In genomic region chr20:20052074-20052970, GRCh38 we compare ENCODE assay signal across 8 cellular contexts. TPM values are rescaled to one million over a fixed set of nuclear protein-coding genes. Genes with fewer than 3 reads are reported as not detected.
DNase-seq lines count a peak whose midpoint lies in the region; ATAC-seq, FAIRE-seq and TF ChIP-seq lines count a peak whose summit lies in the region.

A gene with protein sequence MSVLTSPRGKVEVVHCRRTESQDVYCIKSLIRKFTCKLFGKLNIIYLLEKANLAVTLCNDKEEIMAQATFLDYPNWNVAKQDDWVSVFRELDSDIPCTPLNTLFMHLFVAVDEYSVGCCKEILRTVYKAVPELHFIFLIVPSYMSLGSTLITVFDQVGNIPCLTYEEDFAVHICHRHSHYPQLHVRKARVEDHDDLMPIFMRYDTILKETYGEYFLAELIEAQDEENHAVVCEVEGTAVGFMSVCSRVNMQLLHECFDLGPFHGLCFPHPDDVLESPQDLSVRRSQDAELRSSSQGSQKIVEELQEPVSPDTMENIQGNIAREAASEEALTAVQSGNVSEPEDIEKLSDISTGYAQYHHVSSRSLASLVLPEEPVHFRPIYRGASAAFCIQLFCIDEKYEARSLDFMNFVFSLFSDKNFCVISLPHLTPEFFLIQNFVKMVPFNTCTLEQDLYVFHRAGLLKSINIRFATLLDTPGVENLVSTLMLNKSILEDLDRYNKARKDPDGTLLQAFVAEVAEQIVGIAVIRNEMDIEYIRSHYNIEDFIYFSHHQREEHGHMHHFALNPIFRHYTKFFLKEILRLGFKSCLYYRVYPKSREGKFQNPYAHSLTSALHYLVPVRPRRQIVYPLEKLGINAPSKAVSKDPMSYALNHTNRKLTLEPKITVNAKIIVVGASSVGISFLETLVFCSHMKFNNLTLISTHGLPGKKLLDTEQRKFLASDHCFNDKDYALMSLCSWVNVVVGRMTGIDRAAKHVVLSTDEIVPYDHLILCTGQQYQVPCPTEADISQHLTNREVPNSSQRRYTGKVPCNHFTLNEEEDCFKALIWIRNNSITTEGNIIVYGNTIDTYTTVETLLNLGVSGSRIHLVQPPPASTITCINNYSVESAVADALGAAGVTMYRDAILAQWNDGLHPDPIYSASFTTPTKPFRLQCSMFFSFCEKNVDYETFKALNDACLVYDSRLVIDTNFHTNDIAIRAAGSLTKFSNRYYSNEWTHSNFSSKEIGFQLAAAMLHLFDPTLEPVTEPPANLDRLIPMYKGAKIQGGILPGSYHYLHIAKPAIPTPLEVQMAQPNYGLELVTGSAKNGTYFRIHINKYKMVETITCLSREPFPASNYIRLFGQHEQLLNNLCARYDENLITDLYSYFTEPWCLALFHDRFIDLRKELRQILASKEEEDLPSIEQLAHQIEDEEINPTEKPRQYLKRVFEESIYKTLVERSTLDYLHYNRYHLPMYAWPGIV (plus strand): TSS chr20:20052532. CDS start chr20:20056654, 4,122 bp downstream.
CRNKL1 (minus strand) TSS chr20:20052466; CDS start chr20:20052342, 124 bp downstream.

- ATAC-seq in GM21381 (IDR thresholded peaks at IDR 0.05; ENCODE audit: unreplicated experiment) (peak; percentile 90), memory B cell (ENCODE audit: low read depth) (peak; percentile 91)

- no peak for TF ChIP-seq EP300 in H1 (IDR thresholded peaks at IDR 0.05; ENCODE audit: borderline replicate concordance in 1 of 2, low read depth in 2 of 2, low read length in 2 of 2)

- peak within 1 kb of the TSS; percentile 75; the same call in 1 of the 2 replicates for H2BK12ac ChIP-seq in H1 (ENCODE audit: low read depth, low read length)

- TF ChIP-seq CTCF in Caco-2 (IDR thresholded peaks at IDR 0.05; ENCODE audit: insufficient read depth in 1 of 2, low read depth in 1 of 2, low read length in 1 of 2, severe bottlenecking in 1 of 2, unreplicated experiment in 1 of 2) = no peak
- no peak for TF ChIP-seq CTCF in H1 (IDR thresholded peaks at IDR 0.05; ENCODE audit: control extremely low read depth in 1 of 3, insufficient read depth in 1 of 3, low read depth in 1 of 3, low read length in 3 of 3)

- H3K4me2 ChIP-seq in H1 (ENCODE audit: insufficient read depth in 1 of 2, low read depth in 2 of 2, low read length in 2 of 2) = peak within 1 kb of the TSS; percentile 69 to 96

- no peak within 1 kb of the TSS for H3K23ac ChIP-seq in H1 (ENCODE audit: insufficient read length)

- peak; percentile 98 to 99 for DNase-seq in Caco-2
- DNase-seq in HTR-8/SVneo (ENCODE audit: insufficient read length, low spot score) = peak; percentile 90
- peak; percentile 92 for DNase-seq in NOMO-1 treated with DMSO at 0.1 percent for 48 hours (lab: John Stamatoyannopoulos, UW; ENCODE audit: unreplicated experiment)
- peak; percentile 95 for DNase-seq in activated CD8-positive, alpha-beta memory T cell treated with anti-CD3 and anti-CD28 coated beads, Interleukin-2, amount 50 U/mL, for 1 hour (ENCODE audit: extremely low read depth)
- peak; percentile 91 to 97 for DNase-seq in H1 (ENCODE audit: low read depth in 1 of 2, low spot score in 2 of 2)
- DNase-seq in memory B cell (ENCODE audit: low spot score in 2 of 2) = peak; percentile 97 to 98
- DNase-seq in stimulated activated CD8-positive, alpha-beta memory T cell treated with anti-CD3 and anti-CD28 coated beads, Interleukin-12 subunit alpha, Interleukin-12 subunit beta, amount 100 ng/mL, for 1 hour (ENCODE audit: low read depth) = peak; percentile 96

- H3K9me3 ChIP-seq in Caco-2 (no peaks in the 10 kb centered on the region), H1 (ENCODE audit: insufficient read depth in 2 of 2, low read depth in 1 of 2, low read length in 1 of 2) (no peaks in the 10 kb centered on the region)

- no peak within 1 kb of the TSS for H2AK5ac ChIP-seq in H1 (ENCODE audit: low read depth, low read length)

- TF ChIP-seq RAD21 in H1 (IDR thresholded peaks at IDR 0.05 in 1 of 2, conservative IDR thresholded peaks at IDR 0.05 in 1 of 2; ENCODE audit: low read depth in 2 of 2, low read length in 2 of 2) = no peak

- peak within 1 kb of the TSS; percentile 88 for H4K8ac ChIP-seq in H1 (ENCODE audit: extremely low read depth, insufficient read depth, low read length)

- H3K27ac Mint-ChIP-seq in Caco-2 (ENCODE audit: unreplicated experiment) = peak within 1 kb of the TSS; percentile 99
- peak within 1 kb of the TSS; percentile 98 for H3K27ac Mint-ChIP-seq in memory B cell

- WGBS in H1 (ENCODE audit: extremely low coverage in 1 of 2, insufficient coverage in 1 of 2, insufficient read length in 1 of 2, insufficient replicate concordance in 2 of 2, low coverage in 1 of 2, low lambda C conversion rate in 2 of 2, missing lambda C conversion rate in 1 of 2), 2 experiments = 1% methylated on average over 61 of the region's 67 CpGs; no CpG with 5 or more reads in 1 of the 2 experiments

- H3K79me1 ChIP-seq in H1 (ENCODE audit: low read depth, low read length) = no peaks in the 10 kb centered on the region

- peak within 1 kb of the TSS; percentile 51 to 86 (median 81) for H3K9ac ChIP-seq in H1 (replicated peaks in 1 of 4; ENCODE audit: extremely low read depth in 1 of 4, low read depth in 3 of 4, low read length in 3 of 4)

- H3K9me3 Mint-ChIP-seq in Caco-2 (ENCODE audit: unreplicated experiment) (no peaks in the 10 kb centered on the region), memory B cell (no peaks in the 10 kb centered on the region)

- H3K18ac ChIP-seq in H1 (ENCODE audit: extremely low read depth, low read length) = 0 out of 2 replicates have a peak within 1 kb of the TSS, but pooled peaks have one; percentile 20

- H3K36me3 Mint-ChIP-seq in Caco-2 (ENCODE audit: insufficient read depth, unreplicated experiment) (peaks cover 38% of the 10 kb centered on the region), memory B cell (peaks cover 17% of the 10 kb centered on the region)

- TF ChIP-seq POLR2A in H1 (IDR thresholded peaks at IDR 0.05; ENCODE audit: control extremely low read depth in 1 of 2, low read depth in 2 of 2, low read length in 2 of 2) = peak in 1 of 2 experiments; percentile 80; a peak in 2 of 3 replicates

- H3K79me2 ChIP-seq in H1 (ENCODE audit: control insufficient read depth in 1 of 2, insufficient read depth in 2 of 2, low read length in 2 of 2) = peaks cover 6 to 16% of the 10 kb centered on the region in 2 experiments

- no peaks in the 10 kb centered on the region; the same call in 1 of the 2 replicates for H3K23me2 ChIP-seq in H1 (ENCODE audit: low read depth, low read length)

- no peak within 1 kb of the TSS for H2BK20ac ChIP-seq in H1 (ENCODE audit: low read length)

- no peak within 1 kb of the TSS for H2BK15ac ChIP-seq in H1 (ENCODE audit: low read length)

- CTCF ChIA-PET in Caco-2 (lab: Charles Lee) = interaction anchor here (0.9 to 2.4 kb wide), 7 partner anchors 20 to 542 kb away, joined by 3 to 17 read pairs (median 4); partner anchors contain the start of gene NAA20
- CTCF ChIA-PET in H1 (lab: Charles Lee; ENCODE audit: partially characterized antibody) = interaction anchor here (1.1 to 1.7 kb wide), 7 partner anchors 10 to 267 kb away, joined by 3 to 5 read pairs (median 3); partner anchors contain the start of gene NAA20

- no peak within 1 kb of the TSS for H3K14ac ChIP-seq in H1 (ENCODE audit: insufficient read length)

- H3K4me1 ChIP-seq in Caco-2 = peaks cover 8% of the 10 kb centered on the region
- H3K4me1 ChIP-seq in H1 (replicated peaks in 1 of 4; ENCODE audit: control insufficient read depth in 3 of 4, insufficient read depth in 4 of 4, low read length in 3 of 4) = peaks cover 0 to 4% (median 2%) of the 10 kb centered on the region in 4 experiments; a peak in 2 of 7 replicates

- H3K56ac ChIP-seq in H1 (replicated peaks; ENCODE audit: insufficient read length, low read depth, low read length) = peak within 1 kb of the TSS; percentile 65

- peak within 1 kb of the TSS; percentile 97 for H3K4me3 Mint-ChIP-seq in Caco-2 (ENCODE audit: unreplicated experiment)
- H3K4me3 Mint-ChIP-seq in memory B cell = peak within 1 kb of the TSS; percentile 90

- H3K27me3 Mint-ChIP-seq in Caco-2 (ENCODE audit: insufficient read depth, unreplicated experiment) (no peaks in the 10 kb centered on the region), memory B cell (no peaks in the 10 kb centered on the region)

- H3K27ac ChIP-seq in H1 (ENCODE audit: low read depth, low read length) = peak within 1 kb of the TSS; percentile 67

- H2BK5ac ChIP-seq in H1 (ENCODE audit: low read depth, low read length) = peak within 1 kb of the TSS; percentile 85

- H3K27me3 ChIP-seq in Caco-2 (replicated peaks; ENCODE audit: control insufficient read depth, insufficient read depth, low read length) (no peaks in the 10 kb centered on the region), H1 (replicated peaks in 1 of 4; ENCODE audit: control insufficient read depth in 3 of 4, extremely low read depth in 1 of 4, insufficient read depth in 3 of 4, low read length in 3 of 4) (no peaks in the 10 kb centered on the region)

- H3K4ac ChIP-seq in H1 (replicated peaks; ENCODE audit: insufficient read length, low read depth, low read length) = no peak within 1 kb of the TSS

- FAIRE-seq in HTR-8/SVneo (lab: Jason Lieb, UNC) (peak; percentile 95), H1 (lab: Jason Lieb, UNC) (peak; percentile 71)

- POLR2A ChIA-PET in Caco-2 (lab: Charles Lee) = interaction anchor here (0.6 to 2.3 kb wide), 6 partner anchors 14 to 295 kb away, joined by 3 to 12 read pairs (median 4); partner anchors contain the start of gene NAA20
- POLR2A ChIA-PET in H1 (lab: Charles Lee; ENCODE audit: partially characterized antibody) = interaction anchor here (0.6 to 1.4 kb wide), 5 partner anchors 8 to 1139 kb away, joined by 3 to 5 read pairs (median 4); no protein-coding TSS in a partner anchor

- H4K20me1 ChIP-seq in H1 (replicated peaks in 1 of 2; ENCODE audit: control insufficient read depth in 1 of 2, insufficient read depth in 2 of 2, low read length in 2 of 2) = peaks cover 0 to 2% of the 10 kb centered on the region in 2 experiments

- no peaks in the 10 kb centered on the region for H3K4me1 Mint-ChIP-seq in Caco-2 (ENCODE audit: low read depth, unreplicated experiment)
- H3K4me1 Mint-ChIP-seq in memory B cell = peaks cover 8% of the 10 kb centered on the region

- peak within 1 kb of the TSS; percentile 83 for H2AFZ ChIP-seq in H1 (ENCODE audit: low read length)

- BruUV-seq in Caco-2 (replicated peaks; lab: Mats Ljungman, UMichigan) = no TSS peak

- no peak within 1 kb of the TSS for H4K5ac ChIP-seq in H1 (ENCODE audit: insufficient read length, low read depth, low read length)

- H3K4me3 ChIP-seq in Caco-2 (ENCODE audit: low read depth, low read length) = peak within 1 kb of the TSS; percentile 53
- H3K4me3 ChIP-seq in H1 (ENCODE audit: extremely low read depth in 1 of 4, insufficient read depth in 2 of 4, low read depth in 3 of 4, low read length in 4 of 4) = peak within 1 kb of the TSS; percentile 76 to 98 (median 98)

- no peak within 1 kb of the TSS for H2BK120ac ChIP-seq in H1 (replicated peaks; ENCODE audit: low read depth, low read length)

- no peak within 1 kb of the TSS for H4K91ac ChIP-seq in H1 (replicated peaks; ENCODE audit: insufficient read length, low read length)

- H3K36me3 ChIP-seq in Caco-2 (ENCODE audit: control insufficient read depth, insufficient read depth, low read length) (peaks cover 3% of the 10 kb centered on the region), H1 (ENCODE audit: control insufficient read depth in 2 of 4, insufficient read depth in 4 of 4, low read length in 3 of 4) (peaks cover 0 to 24% (median 22%) of the 10 kb centered on the region in 4 experiments; a peak in 5 of 8 replicates)

- intact Hi-C loops in Caco-2 (cut with micrococcal nuclease; ENCODE audit: unreplicated experiment) = no loop called here

RNA-seq across cellular contexts. Expression of the first gene that starts in this region (rescaled TPM):
- total RNA-seq in Caco-2 (2022) = not detected in 2 replicates
- 0.61 TPM in 1 of 2 replicates, not detected in the other for total RNA-seq in H1 (2021; fragmentation: NEBNext Ultra II Directional; extraction: Animal tissue kit (Norgen Biotek cat#: 25700))
- polyA plus RNA-seq in H1 (2011; rRNA removed) = 0.08 and 0.29 TPM in 2 replicates
- 0.14 TPM for polyA plus RNA-seq in H1 (2011; cell fraction: cytosol; rRNA removed)
- 0.57 TPM for polyA plus RNA-seq in H1 (2011; cell fraction: nucleus; rRNA removed)
- polyA plus RNA-seq in H1 (2012, experiment 1 of 2) = 0.59 to 1.0 TPM in 2 of 4 replicates, not detected in the others
- polyA plus RNA-seq in H1 (2012, experiment 2 of 2) = not detected
- polyA plus RNA-seq in H1 (2013, experiment 1 of 2) = 0.06 TPM
- polyA plus RNA-seq in H1 (2013, experiment 2 of 2) = 0.17 TPM
- 0.95 and 1.7 TPM in 2 replicates for polyA minus RNA-seq in H1 (2011; rRNA and poly(A)+ RNA removed)
- polyA minus RNA-seq in H1 (2011; cell fraction: cytosol; rRNA and poly(A)+ RNA removed) = not detected
- not detected for polyA minus RNA-seq in H1 (2011; cell fraction: nucleus; rRNA and poly(A)+ RNA removed)

RNA-seq across cellular contexts. Expression of gene CRNKL1, which starts in this region (rescaled TPM):
- 27.0 and 30.6 TPM in 2 replicates for total RNA-seq in Caco-2 (2022)
- total RNA-seq in H1 (2021; fragmentation: NEBNext Ultra II Directional; extraction: Animal tissue kit (Norgen Biotek cat#: 25700)) = 21.9 and 26.5 TPM in 2 replicates
- 2.8 and 4.0 TPM in 2 replicates for polyA plus RNA-seq in H1 (2011; rRNA removed)
- 7.9 TPM for polyA plus RNA-seq in H1 (2011; cell fraction: cytosol; rRNA removed)
- polyA plus RNA-seq in H1 (2011; cell fraction: nucleus; rRNA removed) = 5.3 TPM
- 12.1 to 26.7 TPM (median 15.7 TPM) in 4 replicates for polyA plus RNA-seq in H1 (2012, experiment 1 of 2)
- polyA plus RNA-seq in H1 (2012, experiment 2 of 2) = 0.89 TPM
- polyA plus RNA-seq in H1 (2013, experiment 1 of 2) = 17.5 TPM
- polyA plus RNA-seq in H1 (2013, experiment 2 of 2) = 19.3 TPM
- polyA minus RNA-seq in H1 (2011; rRNA and poly(A)+ RNA removed) = 9.4 and 10.9 TPM in 2 replicates
- 8.0 TPM for polyA minus RNA-seq in H1 (2011; cell fraction: cytosol; rRNA and poly(A)+ RNA removed)
- 9.2 TPM for polyA minus RNA-seq in H1 (2011; cell fraction: nucleus; rRNA and poly(A)+ RNA removed)

Comparison
In these comparisons a context has a peak if more than half of its experiments do, and no peak if none do; other contexts are left out.
1. Peak in every context shown above with its lines: DNase-seq, ATAC-seq, H3K4me3 ChIP-seq and H3K27ac ChIP-seq.